Comparison of ENCODE assay signal across 10 cellular contexts in the genomic region with DNA sequence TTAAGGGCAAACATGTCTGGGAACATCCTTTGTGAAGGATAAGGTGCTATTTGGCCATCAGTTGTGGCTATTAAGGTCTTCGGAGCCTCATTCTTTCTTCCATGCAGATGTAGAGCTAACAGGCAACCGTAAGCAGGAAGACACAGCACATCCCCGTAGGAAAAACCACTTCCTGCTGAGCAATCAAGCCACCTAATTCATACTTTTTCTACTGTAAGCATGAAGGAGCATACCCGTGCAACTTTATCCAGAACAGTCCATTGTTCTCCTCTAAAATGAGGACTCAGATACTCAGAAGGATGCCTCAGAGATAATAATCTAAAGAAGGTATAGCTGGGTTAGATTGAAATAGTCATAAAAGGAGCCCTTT.
DNase-seq lines count a peak whose midpoint lies in the region; ATAC-seq and TF ChIP-seq lines count a peak whose summit lies in the region.
"Had no signal": no experiment of that assay in that cellular context is flagged by ENCODE, and none has a peak within 500 bp of the region (broad histone marks: within the 10 kb centered on the region; RNA-seq: fewer than 3 reads in every experiment).

No MANE protein-coding gene starts in this region.

- H3K79me2 ChIP-seq in DND-41 (ENCODE audit: insufficient read depth, low read length) (no peaks in the 10 kb centered on the region), fibroblast of lung (ENCODE audit: control insufficient read depth, insufficient read depth, low read length) (no peaks in the 10 kb centered on the region)

- no peak for TF ChIP-seq CTCF in DND-41 (IDR thresholded peaks at IDR 0.05; ENCODE audit: borderline replicate concordance, extremely low read depth, low read length, poor library complexity, severe bottlenecking)
- TF ChIP-seq CTCF in fibroblast of lung (conservative IDR thresholded peaks at IDR 0.05 in 1 of 2, IDR thresholded peaks at IDR 0.05 in 1 of 2; ENCODE audit: low read depth in 1 of 2, low read length in 2 of 2), result no peak
- no peak for TF ChIP-seq CTCF in psoas muscle (IDR thresholded peaks at IDR 0.05)

- H2AFZ ChIP-seq in DND-41 (ENCODE audit: low read depth, low read length) (no peak overlapping the region), fibroblast of lung (ENCODE audit: low read length) (no peak overlapping the region)

- H3K36me3 ChIP-seq in DND-41 (ENCODE audit: insufficient read depth, low read length), result no peaks in the 10 kb centered on the region
- no peaks in the 10 kb centered on the region for H3K36me3 ChIP-seq in fibroblast of lung (ENCODE audit: control insufficient read depth, insufficient read depth, low read length)
- H3K36me3 ChIP-seq in psoas muscle (ENCODE audit: insufficient read depth in 1 of 2, low read depth in 1 of 2), result no peaks in the 10 kb centered on the region
- H3K36me3 ChIP-seq: pancreas had no signal

- H3K4me3 ChIP-seq in DND-41 (ENCODE audit: low read depth in 1 of 2, low read length in 2 of 2) (no peak overlapping the region), fibroblast of lung (replicated peaks in 1 of 4; ENCODE audit: control extremely low read depth in 1 of 4, insufficient read depth in 1 of 4, low read depth in 3 of 4, low read length in 4 of 4) (no peak overlapping the region), psoas muscle (no peak overlapping the region)
- H3K4me3 ChIP-seq: pancreas had no signal

- H3K9me3 ChIP-seq in DND-41 (ENCODE audit: insufficient read depth, low read length, severe bottlenecking), result no peaks in the 10 kb centered on the region
- H3K9me3 ChIP-seq in fibroblast of lung (ENCODE audit: control insufficient read depth, insufficient read depth, low read depth, low read length), result no peaks in the 10 kb centered on the region
- H3K9me3 ChIP-seq in psoas muscle, result no peaks in the 10 kb centered on the region
- H3K9me3 ChIP-seq: pancreas had no signal

- H4K20me1 ChIP-seq in DND-41 (ENCODE audit: insufficient read depth, low read length) (no peaks in the 10 kb centered on the region), fibroblast of lung (ENCODE audit: control insufficient read depth, extremely low read depth, insufficient read depth, low read length) (no peaks in the 10 kb centered on the region)

- WGBS in psoas muscle, 3 donors, result 44 to 57% (median 52%) methylated on average over 4 of the region's 4 CpGs

- H3K4me2 ChIP-seq in DND-41 (ENCODE audit: insufficient read depth, low read length) (no peak overlapping the region), fibroblast of lung (ENCODE audit: extremely low read depth, insufficient read depth, low read length) (peak overlapping the region; percentile 1)

- H3K27me3 ChIP-seq in DND-41 (ENCODE audit: insufficient read depth, low read length, poor library complexity) (no peaks in the 10 kb centered on the region), fibroblast of lung (ENCODE audit: control insufficient read depth, insufficient read depth, low read length) (no peaks in the 10 kb centered on the region), psoas muscle (ENCODE audit: insufficient read depth in 3 of 3, low read length in 2 of 3) (no peaks in the 10 kb centered on the region)
- H3K27me3 ChIP-seq: pancreas had no signal

- ATAC-seq in DND-41 (ENCODE audit: insufficient read depth, low read depth) (peak; percentile 44), psoas muscle (peak in 3 of 4 donors; percentile 19 to 33 (median 22)), HG02588 (IDR thresholded peaks at IDR 0.05; ENCODE audit: unreplicated experiment) (no peak), GM21381 (IDR thresholded peaks at IDR 0.05; ENCODE audit: unreplicated experiment) (no peak)

- intact Hi-C loops in psoas muscle (cut with DNase I), result no loop called here

- peaks cover 8% of the 10 kb centered on the region; the same call in 1 of the 2 replicates for H3K4me1 ChIP-seq in DND-41 (ENCODE audit: insufficient read depth, low read length)
- H3K4me1 ChIP-seq in fibroblast of lung (ENCODE audit: control insufficient read depth, extremely low read depth, insufficient read depth, low read length), result peaks cover 20% of the 10 kb centered on the region
- no peaks in the 10 kb centered on the region for H3K4me1 ChIP-seq in psoas muscle
- H3K4me1 ChIP-seq: pancreas had no signal

- no peak overlapping the region for H3K27ac ChIP-seq in DND-41 (ENCODE audit: low read length)
- H3K27ac ChIP-seq in fibroblast of lung (ENCODE audit: insufficient read depth, low read length), result peak overlapping the region; percentile 71
- peak overlapping the region; percentile 57 for H3K27ac ChIP-seq in psoas muscle

- H3K9ac ChIP-seq in DND-41 (ENCODE audit: low read depth, low read length) (no peak overlapping the region), fibroblast of lung (ENCODE audit: insufficient read depth, low read length) (peak overlapping the region; percentile 13)

- DNase-seq in DND-41 (no peak), RPMI7951 (ENCODE audit: low read depth) (peak; percentile 88), fibroblast of lung (ENCODE audit: low read depth in 2 of 2) (peak in 1 of 2 donors; percentile 85), psoas muscle (no peak), OCI-M2 (lab: John Stamatoyannopoulos, UW; ENCODE audit: unreplicated experiment) (no peak), SKM-1 (lab: John Stamatoyannopoulos, UW; ENCODE audit: unreplicated experiment) (no peak)
- DNase-seq: NCI-H146 had no signal

Comparison
In these comparisons a context has a peak if more than half of its experiments do, and no peak if none do; other contexts are left out.
1. ATAC-seq: peak in DND-41 (single experiment) and psoas muscle (3 of 4); none in HG02588 (single experiment) and GM21381 (single experiment).